Comparison of ENCODE assay signal across 22 cellular contexts in genomic region chr2:213266421-213266820, GRCh38. TPM values are rescaled to one million over a fixed set of nuclear protein-coding genes. Genes with fewer than 3 reads are reported as not detected.
A peak's percentile ranks its signal among the peaks of the same experiment; 100 is the strongest.
DNase-seq lines count a peak whose midpoint lies in the region; FAIRE-seq and TF ChIP-seq lines count a peak whose summit lies in the region.
"Had no signal": no experiment of that assay in that cellular context is flagged by ENCODE, and none has a peak within 500 bp of the region (broad histone marks: within the 10 kb centered on the region; RNA-seq: fewer than 3 reads in every experiment).

No MANE protein-coding gene starts in this region.

- H3K4me3 ChIP-seq in bronchial epithelial cell (ENCODE audit: low read depth, low read length): no peak overlapping the region

- no peaks in the 10 kb centered on the region for H3K36me3 ChIP-seq in bronchial epithelial cell (ENCODE audit: control insufficient read depth, insufficient read depth, low read length)

- peak; percentile 33 for DNase-seq in activated CD4-positive, alpha-beta T cell treated with anti-CD3 and anti-CD28 coated beads, Interleukin-2, amount 10 ng/mL, durations not matched to agents 24 days and 14 days
- no peak for DNase-seq in activated CD4-positive, alpha-beta T cell treated with anti-CD3 and anti-CD28 coated beads, Interleukin-2, amount 10 ng/mL, durations not matched to agents 7 days and 5 days
- DNase-seq in bronchial epithelial cell (ENCODE audit: low read depth) (no peak), osteocyte (ENCODE audit: extremely low spot score, unreplicated experiment) (no peak), CD1c-positive myeloid dendritic cell (ENCODE audit: extremely low spot score) (no peak), SK-N-DZ (ENCODE audit: low spot score) (no peak)
- no peak for DNase-seq in activated effector memory CD4-positive, alpha-beta T cell treated with Interleukin-2 at 50 U/mL for 16 hours
- DNase-seq: Caco-2; CD4-positive, CD25-positive, alpha-beta regulatory T cell; GF-D8; MV-4-11; NCI-H1694 treated with DMSO at 0.1 percent for 48 hours; NCI-H2107; NCI-H2227 treated with DMSO at 0.1 percent for 48 hours; NCI-H510A treated with DMSO at 0.1 percent for 48 hours; NCI-H82; PC-3; RPMI8226; SHP77 treated with DMSO at 0.1 percent for 48 hours had no signal

- POLR2A ChIA-PET in activated CD4-positive, alpha-beta T cell treated with anti-CD3 and anti-CD28 coated beads, Interleukin-2, amount 10 ng/mL, durations not matched to agents 7 days and 5 days (lab: Charles Lee): no interaction called here

- peaks cover 5% of the 10 kb centered on the region for H3K27me3 Mint-ChIP-seq in activated CD4-positive, alpha-beta T cell treated with anti-CD3 and anti-CD28 coated beads, Interleukin-2, amount 10 ng/mL, durations not matched to agents 24 days and 14 days
- H3K27me3 Mint-ChIP-seq in activated CD4-positive, alpha-beta T cell treated with anti-CD3 and anti-CD28 coated beads, Interleukin-2, amount 10 ng/mL, durations not matched to agents 7 days and 5 days: peaks cover 4% of the 10 kb centered on the region
- H3K27me3 Mint-ChIP-seq in nephron (ENCODE audit: low read depth): no peaks in the 10 kb centered on the region
- peaks cover under 1% of the 10 kb centered on the region for H3K27me3 Mint-ChIP-seq in osteocyte (ENCODE audit: unreplicated experiment)

- no peaks in the 10 kb centered on the region for H3K27me3 ChIP-seq in bronchial epithelial cell (ENCODE audit: control insufficient read depth, insufficient read depth, low read length)

- H3K4me3 Mint-ChIP-seq in activated CD4-positive, alpha-beta T cell treated with anti-CD3 and anti-CD28 coated beads, Interleukin-2, amount 10 ng/mL, durations not matched to agents 24 days and 14 days: no peak overlapping the region
- no peak overlapping the region for H3K4me3 Mint-ChIP-seq in activated CD4-positive, alpha-beta T cell treated with anti-CD3 and anti-CD28 coated beads, Interleukin-2, amount 10 ng/mL, durations not matched to agents 7 days and 5 days
- peak overlapping the region in 1 of 3 experiments; percentile 45 for H3K4me3 Mint-ChIP-seq in nephron
- H3K4me3 Mint-ChIP-seq in osteocyte (ENCODE audit: unreplicated experiment): no peak overlapping the region
- H3K4me3 Mint-ChIP-seq: B cell; CD4-positive, CD25-positive, alpha-beta regulatory T cell had no signal

- H3K9me3 Mint-ChIP-seq in activated CD4-positive, alpha-beta T cell treated with anti-CD3 and anti-CD28 coated beads, Interleukin-2, amount 10 ng/mL, durations not matched to agents 24 days and 14 days: no peaks in the 10 kb centered on the region
- no peaks in the 10 kb centered on the region for H3K9me3 Mint-ChIP-seq in activated CD4-positive, alpha-beta T cell treated with anti-CD3 and anti-CD28 coated beads, Interleukin-2, amount 10 ng/mL, durations not matched to agents 7 days and 5 days
- no peaks in the 10 kb centered on the region for H3K9me3 Mint-ChIP-seq in nephron
- no peaks in the 10 kb centered on the region for H3K9me3 Mint-ChIP-seq in osteocyte (ENCODE audit: unreplicated experiment)
- H3K9me3 Mint-ChIP-seq: CD4-positive, CD25-positive, alpha-beta regulatory T cell had no signal

- no peak overlapping the region for H3K27ac Mint-ChIP-seq in activated CD4-positive, alpha-beta T cell treated with anti-CD3 and anti-CD28 coated beads, Interleukin-2, amount 10 ng/mL, durations not matched to agents 24 days and 14 days
- H3K27ac Mint-ChIP-seq in activated CD4-positive, alpha-beta T cell treated with anti-CD3 and anti-CD28 coated beads, Interleukin-2, amount 10 ng/mL, durations not matched to agents 7 days and 5 days: no peak overlapping the region
- H3K27ac Mint-ChIP-seq in nephron: peak overlapping the region; percentile 33 to 69 (median 46)
- no peak overlapping the region for H3K27ac Mint-ChIP-seq in osteocyte (ENCODE audit: unreplicated experiment)
- H3K27ac Mint-ChIP-seq: B cell had no signal

- no peaks in the 10 kb centered on the region for H3K36me3 Mint-ChIP-seq in activated CD4-positive, alpha-beta T cell treated with anti-CD3 and anti-CD28 coated beads, Interleukin-2, amount 10 ng/mL, durations not matched to agents 24 days and 14 days (ENCODE audit: low read depth)
- no peaks in the 10 kb centered on the region for H3K36me3 Mint-ChIP-seq in activated CD4-positive, alpha-beta T cell treated with anti-CD3 and anti-CD28 coated beads, Interleukin-2, amount 10 ng/mL, durations not matched to agents 7 days and 5 days (ENCODE audit: low read depth)
- H3K36me3 Mint-ChIP-seq in nephron (ENCODE audit: low read depth) (no peaks in the 10 kb centered on the region), osteocyte (ENCODE audit: unreplicated experiment) (no peaks in the 10 kb centered on the region)

- H3K4me1 Mint-ChIP-seq in activated CD4-positive, alpha-beta T cell treated with anti-CD3 and anti-CD28 coated beads, Interleukin-2, amount 10 ng/mL, durations not matched to agents 24 days and 14 days: no peaks in the 10 kb centered on the region
- no peaks in the 10 kb centered on the region for H3K4me1 Mint-ChIP-seq in activated CD4-positive, alpha-beta T cell treated with anti-CD3 and anti-CD28 coated beads, Interleukin-2, amount 10 ng/mL, durations not matched to agents 7 days and 5 days
- H3K4me1 Mint-ChIP-seq in nephron (peaks cover 9% of the 10 kb centered on the region), osteocyte (ENCODE audit: unreplicated experiment) (no peaks in the 10 kb centered on the region)
- H3K4me1 Mint-ChIP-seq: B cell had no signal

- TF ChIP-seq CTCF in bronchial epithelial cell (IDR thresholded peaks at IDR 0.05; ENCODE audit: insufficient read depth, low read length, severe bottlenecking): no peak
- TF ChIP-seq CTCF in nephron (IDR thresholded peaks at IDR 0.05; ENCODE audit: unreplicated experiment in 3 of 3): no peak
- no peak for TF ChIP-seq CTCF in osteocyte (IDR thresholded peaks at IDR 0.05)

- intact Hi-C loops in activated CD4-positive, alpha-beta T cell treated with anti-CD3 and anti-CD28 coated beads, Interleukin-2, amount 10 ng/mL, durations not matched to agents 24 days and 14 days (cut with micrococcal nuclease): no loop called here

- FAIRE-seq in bronchial epithelial cell (lab: Jason Lieb, UNC): peak; percentile 18
- FAIRE-seq: HTR-8/SVneo had no signal

- CTCF ChIA-PET in activated CD4-positive, alpha-beta T cell treated with anti-CD3 and anti-CD28 coated beads, Interleukin-2, amount 10 ng/mL, durations not matched to agents 7 days and 5 days (lab: Charles Lee): no interaction called here

RNA-seq across cellular contexts. Expression of gene SPAG16, which starts 17.8 kb away (rescaled TPM):
- total RNA-seq in activated CD4-positive, alpha-beta T cell treated with anti-CD3 and anti-CD28 coated beads, Interleukin-2, amount 10 ng/mL, durations not matched to agents 24 days and 14 days: 6.8 and 7.2 TPM in 2 replicates
- total RNA-seq in activated CD4-positive, alpha-beta T cell treated with anti-CD3 and anti-CD28 coated beads, Interleukin-2, amount 10 ng/mL, durations not matched to agents 7 days and 5 days: 10 to 100 TPM; 10.6 to 10.7 TPM
- total RNA-seq in bronchial epithelial cell (10.8 and 26.6 TPM in 2 replicates), osteocyte (17.7 and 20.7 TPM in 2 replicates)
- polyA plus RNA-seq in SK-N-DZ (2014; cell fraction: cytosol; rRNA removed): 21.1 and 24.3 TPM in 2 replicates
- 17.9 and 25.6 TPM in 2 replicates for polyA plus RNA-seq in SK-N-DZ (2014; cell fraction: nucleus; rRNA removed)

Comparison
In these comparisons a context has a peak if more than half of its experiments do, and no peak if none do; other contexts are left out.
1. H3K27ac Mint-ChIP-seq: peak in nephron (3 of 3); none in activated CD4-positive, alpha-beta T cell treated with anti-CD3 and anti-CD28 coated beads, Interleukin-2, amount 10 ng/mL, durations not matched to agents 24 days and 14 days (single experiment), activated CD4-positive, alpha-beta T cell treated with anti-CD3 and anti-CD28 coated beads, Interleukin-2, amount 10 ng/mL, durations not matched to agents 7 days and 5 days (single experiment) and osteocyte (single experiment).